ENCODE assay signal across 27 cellular contexts in genomic region chr9:136278221-136278620, GRCh38. TPM values are rescaled to one million over a fixed set of nuclear protein-coding genes. Genes with fewer than 3 reads are reported as not detected.
"Had no signal": no experiment of that assay in that cellular context is flagged by ENCODE, and none has a peak within 500 bp of the region (broad histone marks: within the 10 kb centered on the region; RNA-seq: fewer than 3 reads in every experiment).

No MANE protein-coding gene starts in this region.

- H3K4me3 ChIP-seq: stomach, suprapubic skin, testis, thoracic aorta, thyroid gland, tibial artery, tibial nerve, transverse colon, upper lobe of left lung, upper lobe of right lung, uterus, vagina had no signal

- H3K36me3 ChIP-seq: stomach, suprapubic skin, thoracic aorta, thyroid gland, tibial artery, tibial nerve, transverse colon, upper lobe of left lung, upper lobe of right lung, uterus, vagina had no signal

- H3K9me3 ChIP-seq: suprapubic skin, testis, thoracic aorta, thyroid gland, tibial nerve, transverse colon, upper lobe of left lung, upper lobe of right lung, uterus, vagina had no signal

- DNase-seq: stimulated activated CD4-positive, alpha-beta T cell treated with anti-CD3 and anti-CD28 coated beads, Interleukin-2, amount 100 ng/mL, for 48 hours; stimulated activated CD4-positive, alpha-beta T cell treated with anti-CD3 and anti-CD28 coated beads, Interleukin-4, amount 100 ng/mL, for 1 hour; stimulated activated CD4-positive, alpha-beta T cell treated with anti-CD3 and anti-CD28 coated beads, Interleukin-4, amount 100 ng/mL, for 24 hours; stimulated activated CD4-positive, alpha-beta T cell treated with anti-CD3 and anti-CD28 coated beads, Interleukin-4, amount 100 ng/mL, for 4 hours; stimulated activated CD8-positive, alpha-beta memory T cell treated with anti-CD3 and anti-CD28 coated beads, Interleukin-4, amount 100 ng/mL, for 48 hours; stimulated activated naive B cell treated with anti-CD40 and anti-IgM and Interleukin-4, amounts not matched to agents 10 μg/mL and 1 μg/mL and 100 μg/mL, for 72 hours; stimulated activated naive CD4-positive, alpha-beta T cell; stimulated activated naive CD4-positive, alpha-beta T cell treated with Interleukin-2 at 50 U/mL for 16 hours; stimulated activated naive CD8-positive, alpha-beta T cell treated with anti-CD3 and anti-CD28 coated beads, Interleukin-15, amount 100 ng/mL, for 72 hours; stimulated activated naive CD8-positive, alpha-beta T cell treated with anti-CD3 and anti-CD28 coated beads, Interleukin-15, Interleukin-2, amounts not matched to agents 100 U/mL and 50 U/mL, for 24 hours; stomach; testis; thyroid gland; tibial artery; transverse colon; trophoblast cell; upper lobe of right lung; uterus had no signal

- FAIRE-seq: urothelium cell line had no signal

- H3K27ac ChIP-seq: stomach, suprapubic skin, testis, thoracic aorta, thyroid gland, tibial artery, tibial nerve, transverse colon, upper lobe of left lung, upper lobe of right lung, uterus, vagina had no signal

- H3K4me1 ChIP-seq: testis, upper lobe of right lung, uterus, vagina had no signal

- H3K27me3 ChIP-seq: testis, thyroid gland, upper lobe of left lung, uterus, vagina had no signal

- ATAC-seq: stimulated activated effector memory CD8-positive, alpha-beta T cell treated with anti-CD3 and anti-CD28 coated beads, Interleukin-12 subunit alpha, Interleukin-12 subunit beta, amount 100 ng/mL, for 72 hours; stimulated activated memory B cell treated with anti-CD40 and anti-IgM and Interleukin-4, amounts not matched to agents 10 μg/mL and 1 μg/mL and 100 μg/mL, for 72 hours; stimulated activated naive B cell treated with anti-CD40 and anti-IgM and Interleukin-4, amounts not matched to agents 10 μg/mL and 1 μg/mL and 100 μg/mL, for 72 hours; stimulated activated naive CD8-positive, alpha-beta T cell treated with anti-CD3 and anti-CD28 coated beads, Interleukin-15, amount 100 ng/mL, for 72 hours; stimulated activated naive CD8-positive, alpha-beta T cell treated with anti-CD3 and anti-CD28 coated beads, Interleukin-15, Interleukin-2, amounts not matched to agents 100 U/mL and 50 U/mL, for 24 hours; upper lobe of right lung had no signal

RNA-seq across cellular contexts. Expression of gene CCDC187, which starts 25.7 kb away (rescaled TPM):
- total RNA-seq: subcutaneous adipose tissue, thoracic aorta, vagina had no signal
